ENCODE assay signal across 25 cellular contexts in the genomic region with DNA sequence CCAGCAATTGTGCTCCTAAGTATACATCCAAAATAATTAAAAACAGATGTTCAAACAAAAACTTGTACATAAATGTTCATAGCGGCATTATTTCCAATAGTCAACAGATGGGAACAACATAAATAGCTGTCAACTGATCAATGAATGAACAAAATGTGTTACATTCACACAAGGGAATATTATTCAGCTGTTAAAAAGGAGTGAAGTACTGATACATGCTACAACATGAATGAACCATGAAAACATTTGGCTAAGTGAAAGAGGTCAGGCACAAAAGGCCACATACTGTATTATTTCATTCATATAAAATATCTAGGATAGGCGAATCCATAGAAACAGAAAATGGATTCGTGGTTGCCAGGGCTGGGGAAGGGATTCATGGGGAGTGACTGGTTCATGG.
A peak's percentile ranks its signal among the peaks of the same experiment; 100 is the strongest.
DNase-seq lines count a peak whose midpoint lies in the region; ATAC-seq, FAIRE-seq and TF ChIP-seq lines count a peak whose summit lies in the region.
"Had no signal": no experiment of that assay in that cellular context is flagged by ENCODE, and none has a peak within 500 bp of the region (broad histone marks: within the 10 kb centered on the region; RNA-seq: fewer than 3 reads in every experiment).

No MANE protein-coding gene starts in this region.

- no peak overlapping the region for H2AFZ ChIP-seq in K562 (ENCODE audit: low read depth, low read length)
- no peak overlapping the region for H2AFZ ChIP-seq in neural progenitor cell (replicated peaks)

- POLR2A ChIA-PET in HEK293 (lab: Yijun Ruan, JAX), result no interaction called here
- POLR2A ChIA-PET in K562 (lab: Yijun Ruan, JAX), result interaction anchor here (0.6 kb wide), 1 partner anchor 89 kb away, joined by 3 read pairs; no protein-coding TSS in a partner anchor

- H3K36me3 ChIP-seq in HEK293 (ENCODE audit: control insufficient read depth in 2 of 2, insufficient read depth in 1 of 2, low read length in 2 of 2) (no peaks in the 10 kb centered on the region), K562 (ENCODE audit: control insufficient read depth, insufficient read depth, low read length) (no peaks in the 10 kb centered on the region), neural progenitor cell (no peaks in the 10 kb centered on the region)
- H3K36me3 ChIP-seq: BE2C, BLaER1 had no signal

- no peak overlapping the region for H3K27ac Mint-ChIP-seq in neural progenitor cell
- H3K27ac Mint-ChIP-seq: CD14-positive monocyte; CD4-positive, alpha-beta memory T cell; CD8-positive, alpha-beta memory T cell had no signal

- intact Hi-C loops in K562 (cut with micrococcal nuclease), result no loop called here

- no peak for TF ChIP-seq RAD21 in K562 (CRISPR knock-in tag; conservative IDR thresholded peaks at IDR 0.05 in 1 of 2, IDR thresholded peaks at IDR 0.05 in 1 of 2)

- H3K4me1 ChIP-seq in HEK293 (ENCODE audit: control insufficient read depth, insufficient read depth, low read length) (no peaks in the 10 kb centered on the region), K562 (replicated peaks in 1 of 2; ENCODE audit: control insufficient read depth in 2 of 2, insufficient read depth in 2 of 2, low read length in 2 of 2) (no peaks in the 10 kb centered on the region; a peak in 1 of 5 replicates), neural progenitor cell (peaks cover 7% of the 10 kb centered on the region)
- H3K4me1 ChIP-seq: BE2C had no signal

- H3K9me3 ChIP-seq in HEK293 (ENCODE audit: control insufficient read depth, insufficient read depth, low read depth, low read length), result no peaks in the 10 kb centered on the region
- H3K9me3 ChIP-seq in K562 (replicated peaks; ENCODE audit: control insufficient read depth, insufficient read depth, low read depth, low read length), result 0 out of 2 replicates have a peak, but pooled peaks cover 3% of the 10 kb centered on the region
- H3K9me3 ChIP-seq in neural progenitor cell (ENCODE audit: low read depth), result no peaks in the 10 kb centered on the region
- H3K9me3 ChIP-seq: BE2C, BLaER1 had no signal

- no peak for TF ChIP-seq EP300 in K562 (IDR thresholded peaks at IDR 0.05; ENCODE audit: low read length)

- H3K4me3 Mint-ChIP-seq in neural progenitor cell, result peak overlapping the region; percentile 53
- H3K4me3 Mint-ChIP-seq: CD14-positive monocyte; CD4-positive, alpha-beta memory T cell; CD4-positive, CD25-positive, alpha-beta regulatory T cell; CD8-positive, alpha-beta memory T cell had no signal

- H3K79me2 ChIP-seq in K562 (ENCODE audit: control insufficient read depth, insufficient read depth, low read length) (no peaks in the 10 kb centered on the region), neural progenitor cell (ENCODE audit: low read depth) (no peaks in the 10 kb centered on the region)

- H3K36me3 Mint-ChIP-seq in neural progenitor cell, result no peaks in the 10 kb centered on the region
- H3K36me3 Mint-ChIP-seq: CD14-positive monocyte; CD4-positive, alpha-beta memory T cell; CD4-positive, CD25-positive, alpha-beta regulatory T cell had no signal

- no TSS peak for BruUV-seq in K562 (replicated peaks; lab: Mats Ljungman, UMichigan)

- no peak overlapping the region for H3K27ac ChIP-seq in HEK293 (ENCODE audit: extremely low read depth, low read depth, low read length)
- H3K27ac ChIP-seq in K562 (ENCODE audit: extremely low read depth, low read depth, low read length), result no peak overlapping the region
- H3K27ac ChIP-seq in neural progenitor cell, result no peak overlapping the region
- H3K27ac ChIP-seq: BLaER1 had no signal

- H3K4me1 Mint-ChIP-seq in neural progenitor cell, result peaks cover 22% of the 10 kb centered on the region
- H3K4me1 Mint-ChIP-seq: CD4-positive, alpha-beta memory T cell; CD4-positive, CD25-positive, alpha-beta regulatory T cell; CD8-positive, alpha-beta memory T cell had no signal

- no peak for TF ChIP-seq CTCF in HEK293 (tag by site-specific recombination; IDR thresholded peaks at IDR 0.05)
- TF ChIP-seq CTCF in K562 (IDR thresholded peaks at IDR 0.05 in 2 of 3, conservative IDR thresholded peaks at IDR 0.05 in 1 of 3; ENCODE audit: insufficient read depth in 2 of 3, low read depth in 1 of 3, low read length in 3 of 3), result no peak
- no peak for TF ChIP-seq CTCF in neural progenitor cell (IDR thresholded peaks at IDR 0.05)

- no peak for FAIRE-seq in K562 (lab: Jason Lieb, UNC)
- FAIRE-seq: A204.1, GM12878, GM12892, GM18507, GM19239 had no signal

- H4K20me1 ChIP-seq in K562 (replicated peaks; ENCODE audit: control insufficient read depth, insufficient read depth, low read length), result 0 out of 2 replicates have a peak, but pooled peaks cover 3% of the 10 kb centered on the region
- H4K20me1 ChIP-seq in neural progenitor cell (ENCODE audit: low read depth), result no peaks in the 10 kb centered on the region
- H4K20me1 ChIP-seq: BLaER1 had no signal

- DNase-seq in K562 (ENCODE audit: extremely low read depth in 1 of 4, low spot score in 3 of 4), result no peak
- no peak for DNase-seq in neural progenitor cell (ENCODE audit: low spot score)
- DNase-seq in SW 1271 (lab: John Stamatoyannopoulos, UW), result no peak
- DNase-seq in 8988T, result no peak
- DNase-seq: ACHN; BE2C; C1 segment of cervical spinal cord; CD4-positive, alpha-beta memory T cell; CD4-positive, CD25-positive, alpha-beta regulatory T cell; CD8-positive, alpha-beta memory T cell; DMS 273 treated with DMSO at 0.1 percent for 48 hours; DMS153; DMS53; DMS79; DND-41; EL; GDM1 had no signal

- H3K9ac ChIP-seq in K562 (ENCODE audit: insufficient read depth in 1 of 2, low read depth in 2 of 2, low read length in 2 of 2) (no peak overlapping the region), neural progenitor cell (no peak overlapping the region)
- H3K9ac ChIP-seq: BLaER1 had no signal

- TF ChIP-seq POLR2A in K562 (conservative IDR thresholded peaks at IDR 0.05), result no peak

- H3K4me2 ChIP-seq in K562 (ENCODE audit: insufficient read depth, low read length) (no peak overlapping the region), neural progenitor cell (no peak overlapping the region)

- H3K27me3 ChIP-seq in K562 (ENCODE audit: control insufficient read depth in 2 of 2, insufficient read depth in 2 of 2, low read length in 2 of 2) (peaks cover 43 to 69% of the 10 kb centered on the region in 2 experiments), neural progenitor cell (no peaks in the 10 kb centered on the region)
- H3K27me3 ChIP-seq: BE2C, BLaER1 had no signal

- H3K9me3 Mint-ChIP-seq in neural progenitor cell, result no peaks in the 10 kb centered on the region
- H3K9me3 Mint-ChIP-seq: CD4-positive, alpha-beta memory T cell; CD8-positive, alpha-beta memory T cell had no signal

- no peak overlapping the region for H3K4me3 ChIP-seq in HEK293 (ENCODE audit: low read depth, low read length)
- no peak overlapping the region for H3K4me3 ChIP-seq in K562
- no peak overlapping the region for H3K4me3 ChIP-seq in neural progenitor cell
- H3K4me3 ChIP-seq: BLaER1, GM12878 had no signal

- WGBS in K562 (ENCODE audit: insufficient coverage, low coverage, missing lambda C conversion rate), result 0% methylated on average over 3 of the region's 3 CpGs

- no peak for ATAC-seq in K562
- ATAC-seq: GM12878 had no signal

- no peaks in the 10 kb centered on the region for H3K27me3 Mint-ChIP-seq in neural progenitor cell (ENCODE audit: insufficient read depth, low read depth)

- CTCF ChIA-PET in HEK293 (lab: Yijun Ruan, JAX) (interaction anchor here (0.7 to 1.0 kb wide), 2 partner anchors 10 to 20 kb away, joined by 3 read pairs; no protein-coding TSS in a partner anchor), K562 (lab: Yijun Ruan, JAX; ENCODE audit: low intra/inter-chr PET ratio) (no interaction called here)

- H3K9me1 ChIP-seq in K562 (ENCODE audit: control insufficient read depth, insufficient read depth, low read length), result no peaks in the 10 kb centered on the region

- in situ Hi-C loops in K562 (cut with MboI), result no loop called here

- H3F3A ChIP-seq in neural progenitor cell (ENCODE audit: low read depth), result peaks cover 6% of the 10 kb centered on the region

TF ChIP-seq in HEK293, 187 proteins besides CTCF, POLR2A, EP300 and RAD21:
- no peak for TF ChIP-seq SALL2 (tag by site-specific recombination; IDR thresholded peaks at IDR 0.05; ENCODE audit: borderline replicate concordance)
- no peak for TF ChIP-seq KLF9 (tag by site-specific recombination; IDR thresholded peaks at IDR 0.05; ENCODE audit: low read depth)
- TF ChIP-seq ZNF623 (tag by site-specific recombination; IDR thresholded peaks at IDR 0.05), result no peak
- no peak for TF ChIP-seq ZNF10 (tag by site-specific recombination; IDR thresholded peaks at IDR 0.05)
- TF ChIP-seq ZNF510 (tag by site-specific recombination; IDR thresholded peaks at IDR 0.05; ENCODE audit: insufficient replicate concordance), result no peak
- peak; percentile 86 for TF ChIP-seq ZNF146 (tag by site-specific recombination; IDR thresholded peaks at IDR 0.05)
TF ChIP-seq in HEK293: peak in this region for 1.

TF ChIP-seq in K562, 482 proteins besides CTCF, POLR2A, EP300 and RAD21:
- TF ChIP-seq GTF2B (IDR thresholded peaks at IDR 0.05; ENCODE audit: extremely low read depth, insufficient read length) (no peak), ZNF174 (CRISPR knock-in tag; IDR thresholded peaks at IDR 0.05) (no peak), ZNF146 (CRISPR knock-in tag; IDR thresholded peaks at IDR 0.05; ENCODE audit: unreplicated experiment) (peak; percentile 88)

Comparison
In these comparisons a context has a peak if more than half of its experiments do, and no peak if none do; other contexts are left out.
1. Of the 44 proteins assayed by ChIP-seq in both K562 and HEK293: peak only in K562: none; only in HEK293: none; in both: ZNF146; in neither: 43.